Comparison of ENCODE assay signal across 1 cellular context in the genomic region with DNA sequence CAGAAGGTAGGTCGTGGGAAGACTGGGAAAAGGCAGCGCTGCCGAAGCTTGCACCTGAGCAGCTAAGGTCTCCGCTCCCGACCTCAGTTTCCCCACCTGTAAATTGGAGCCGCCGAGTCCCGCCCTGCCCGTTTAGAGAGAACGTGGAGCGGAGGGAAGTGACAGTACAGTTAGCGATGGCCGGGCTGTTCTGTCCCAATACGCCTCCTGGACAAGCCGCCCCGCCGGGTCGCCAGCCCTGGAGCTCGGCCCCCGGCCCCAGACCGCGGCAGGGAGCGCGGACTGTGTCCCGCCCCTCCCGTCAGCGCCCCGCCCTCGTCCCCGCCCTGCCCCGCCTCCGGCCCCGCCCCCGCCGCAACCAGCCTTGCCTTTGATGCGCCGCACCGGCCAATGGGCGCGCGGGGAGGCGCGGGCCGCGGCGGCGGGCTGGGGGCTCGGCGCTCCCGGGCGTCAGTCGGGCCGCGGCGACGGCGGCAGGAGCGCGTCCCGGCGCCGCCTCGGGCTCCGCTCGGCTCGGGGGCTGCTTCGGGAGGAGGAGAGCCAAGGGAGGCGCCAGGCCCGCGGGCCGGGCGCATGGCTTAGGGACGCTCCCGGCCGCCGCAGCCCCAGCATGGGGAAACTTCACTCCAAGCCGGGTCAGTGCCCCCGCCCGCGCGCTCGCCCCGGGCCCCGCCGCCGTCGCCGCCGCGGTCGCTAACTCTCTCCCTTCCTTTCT.
A peak's percentile ranks its signal among the peaks of the same experiment; 100 is the strongest.
TF ChIP-seq lines count a peak whose summit lies in the region.

A gene with protein sequence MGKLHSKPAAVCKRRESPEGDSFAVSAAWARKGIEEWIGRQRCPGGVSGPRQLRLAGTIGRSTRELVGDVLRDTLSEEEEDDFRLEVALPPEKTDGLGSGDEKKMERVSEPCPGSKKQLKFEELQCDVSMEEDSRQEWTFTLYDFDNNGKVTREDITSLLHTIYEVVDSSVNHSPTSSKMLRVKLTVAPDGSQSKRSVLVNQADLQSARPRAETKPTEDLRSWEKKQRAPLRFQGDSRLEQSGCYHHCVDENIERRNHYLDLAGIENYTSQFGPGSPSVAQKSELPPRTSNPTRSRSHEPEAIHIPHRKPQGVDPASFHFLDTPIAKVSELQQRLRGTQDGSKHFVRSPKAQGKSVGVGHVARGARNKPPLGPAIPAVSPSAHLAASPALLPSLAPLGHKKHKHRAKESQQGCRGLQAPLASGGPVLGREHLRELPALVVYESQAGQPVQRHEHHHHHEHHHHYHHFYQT (plus strand): TSS at position 453 of the 715 bp plus-strand sequence. CDS start 158 bp downstream, at position 611.

TF ChIP-seq in HepG2, 621 proteins besides CTCF, POLR2A, EP300 and RAD21 (continued from another document and continues in another):
- TF ChIP-seq, protein P1, sequence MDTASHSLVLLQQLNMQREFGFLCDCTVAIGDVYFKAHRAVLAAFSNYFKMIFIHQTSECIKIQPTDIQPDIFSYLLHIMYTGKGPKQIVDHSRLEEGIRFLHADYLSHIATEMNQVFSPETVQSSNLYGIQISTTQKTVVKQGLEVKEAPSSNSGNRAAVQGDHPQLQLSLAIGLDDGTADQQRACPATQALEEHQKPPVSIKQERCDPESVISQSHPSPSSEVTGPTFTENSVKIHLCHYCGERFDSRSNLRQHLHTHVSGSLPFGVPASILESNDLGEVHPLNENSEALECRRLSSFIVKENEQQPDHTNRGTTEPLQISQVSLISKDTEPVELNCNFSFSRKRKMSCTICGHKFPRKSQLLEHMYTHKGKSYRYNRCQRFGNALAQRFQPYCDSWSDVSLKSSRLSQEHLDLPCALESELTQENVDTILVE (CRISPR knock-in tag; IDR thresholded peaks at IDR 0.05) = peak; percentile 12; the same call in 1 of the 2 replicates
- TF ChIP-seq CBX1 (IDR thresholded peaks at IDR 0.05; ENCODE audit: low read depth) (peak; percentile 63), ZNF652 (CRISPR knock-in tag; IDR thresholded peaks at IDR 0.05; ENCODE audit: borderline replicate concordance, low read depth) (no peak), ZNF234 (CRISPR knock-in tag; conservative IDR thresholded peaks at IDR 0.05) (peak; percentile 60; the same call in 1 of the 2 replicates), PTBP1 (IDR thresholded peaks at IDR 0.05; ENCODE audit: low read depth, low read length, poor library complexity, severe bottlenecking) (no peak), TBL1XR1 (IDR thresholded peaks at IDR 0.05; ENCODE audit: borderline replicate concordance, low read length, partially characterized antibody) (no peak), ZNF772 (CRISPR knock-in tag; IDR thresholded peaks at IDR 0.05) (no peak), NKX3-1 (CRISPR knock-in tag; IDR thresholded peaks at IDR 0.05) (no peak), ZSCAN12 (CRISPR knock-in tag; IDR thresholded peaks at IDR 0.05) (0 out of 2 replicates have a peak, but pooled peaks have one; percentile 46), TBX2 (CRISPR knock-in tag; IDR thresholded peaks at IDR 0.05; ENCODE audit: borderline replicate concordance) (peak; percentile 37; the same call in 1 of the 2 replicates), SUZ12 (IDR thresholded peaks at IDR 0.05; ENCODE audit: low read depth, low read length) (no peak), FOXK1 (CRISPR knock-in tag; IDR thresholded peaks at IDR 0.05; ENCODE audit: borderline replicate concordance, low read depth) (no peak), ZFP62 (CRISPR knock-in tag; IDR thresholded peaks at IDR 0.05) (no peak), ZNF547 (CRISPR knock-in tag; IDR thresholded peaks at IDR 0.05) (no peak), NFE2L2 (IDR thresholded peaks at IDR 0.05; ENCODE audit: low read length) (no peak), RNF2 (conservative IDR thresholded peaks at IDR 0.05; ENCODE audit: low read depth) (no peak), HCFC1 (IDR thresholded peaks at IDR 0.05; ENCODE audit: low read depth, low read length) (no peak), POLR2G (IDR thresholded peaks at IDR 0.05; ENCODE audit: low read depth, low read length) (peak; percentile 89), NR1H2 (CRISPR knock-in tag; IDR thresholded peaks at IDR 0.05; ENCODE audit: borderline replicate concordance, low read depth) (no peak), TARDBP (CRISPR knock-in tag; IDR thresholded peaks at IDR 0.05) (no peak), TRIM24 (CRISPR knock-in tag; IDR thresholded peaks at IDR 0.05) (no peak), ZNF124 (CRISPR knock-in tag; IDR thresholded peaks at IDR 0.05) (peak; percentile 22; the same call in 1 of the 2 replicates), ZNF143 (CRISPR knock-in tag; IDR thresholded peaks at IDR 0.05) (no peak; the same call in 1 of the 2 replicates), YY1 (IDR thresholded peaks at IDR 0.05; ENCODE audit: insufficient read depth, insufficient replicate concordance, low read depth, low read length) (peak; percentile 18), ZNF724P (CRISPR knock-in tag; IDR thresholded peaks at IDR 0.05; ENCODE audit: borderline replicate concordance) (no peak), AGO2 (optimal IDR thresholded peaks at IDR 0.05; ENCODE audit: low read depth, low read length) (peak; percentile 97), SOX6 (IDR thresholded peaks at IDR 0.05) (no peak), SOX6 (CRISPR knock-in tag; IDR thresholded peaks at IDR 0.05) (no peak), ZNF501 (CRISPR knock-in tag; IDR thresholded peaks at IDR 0.05) (peak; percentile 55; the same call in 1 of the 2 replicates), TBP (CRISPR knock-in tag; IDR thresholded peaks at IDR 0.05) (no peak), RBM22 (optimal IDR thresholded peaks at IDR 0.05; ENCODE audit: low read length) (no peak), MAFK (conservative IDR thresholded peaks at IDR 0.05 in 1 of 2, IDR thresholded peaks at IDR 0.05 in 1 of 2; ENCODE audit: low read length in 2 of 2) (no peak), HMGA1 (CRISPR knock-in tag; conservative IDR thresholded peaks at IDR 0.05) (no peak), ZFP36L2 (CRISPR knock-in tag; IDR thresholded peaks at IDR 0.05) (no peak), ZNF253 (CRISPR knock-in tag; IDR thresholded peaks at IDR 0.05; ENCODE audit: borderline replicate concordance) (no peak), ADNP (CRISPR knock-in tag; IDR thresholded peaks at IDR 0.05) (peak; percentile 32; the same call in 1 of the 2 replicates), ZNF564 (CRISPR knock-in tag; IDR thresholded peaks at IDR 0.05) (no peak), MXD4 (CRISPR knock-in tag; IDR thresholded peaks at IDR 0.05) (no peak), MYC (CRISPR knock-in tag; IDR thresholded peaks at IDR 0.05; ENCODE audit: borderline replicate concordance) (no peak), ZNF331 (CRISPR knock-in tag; IDR thresholded peaks at IDR 0.05) (no peak; the same call in 1 of the 2 replicates)
- TF ChIP-seq, protein P2, sequence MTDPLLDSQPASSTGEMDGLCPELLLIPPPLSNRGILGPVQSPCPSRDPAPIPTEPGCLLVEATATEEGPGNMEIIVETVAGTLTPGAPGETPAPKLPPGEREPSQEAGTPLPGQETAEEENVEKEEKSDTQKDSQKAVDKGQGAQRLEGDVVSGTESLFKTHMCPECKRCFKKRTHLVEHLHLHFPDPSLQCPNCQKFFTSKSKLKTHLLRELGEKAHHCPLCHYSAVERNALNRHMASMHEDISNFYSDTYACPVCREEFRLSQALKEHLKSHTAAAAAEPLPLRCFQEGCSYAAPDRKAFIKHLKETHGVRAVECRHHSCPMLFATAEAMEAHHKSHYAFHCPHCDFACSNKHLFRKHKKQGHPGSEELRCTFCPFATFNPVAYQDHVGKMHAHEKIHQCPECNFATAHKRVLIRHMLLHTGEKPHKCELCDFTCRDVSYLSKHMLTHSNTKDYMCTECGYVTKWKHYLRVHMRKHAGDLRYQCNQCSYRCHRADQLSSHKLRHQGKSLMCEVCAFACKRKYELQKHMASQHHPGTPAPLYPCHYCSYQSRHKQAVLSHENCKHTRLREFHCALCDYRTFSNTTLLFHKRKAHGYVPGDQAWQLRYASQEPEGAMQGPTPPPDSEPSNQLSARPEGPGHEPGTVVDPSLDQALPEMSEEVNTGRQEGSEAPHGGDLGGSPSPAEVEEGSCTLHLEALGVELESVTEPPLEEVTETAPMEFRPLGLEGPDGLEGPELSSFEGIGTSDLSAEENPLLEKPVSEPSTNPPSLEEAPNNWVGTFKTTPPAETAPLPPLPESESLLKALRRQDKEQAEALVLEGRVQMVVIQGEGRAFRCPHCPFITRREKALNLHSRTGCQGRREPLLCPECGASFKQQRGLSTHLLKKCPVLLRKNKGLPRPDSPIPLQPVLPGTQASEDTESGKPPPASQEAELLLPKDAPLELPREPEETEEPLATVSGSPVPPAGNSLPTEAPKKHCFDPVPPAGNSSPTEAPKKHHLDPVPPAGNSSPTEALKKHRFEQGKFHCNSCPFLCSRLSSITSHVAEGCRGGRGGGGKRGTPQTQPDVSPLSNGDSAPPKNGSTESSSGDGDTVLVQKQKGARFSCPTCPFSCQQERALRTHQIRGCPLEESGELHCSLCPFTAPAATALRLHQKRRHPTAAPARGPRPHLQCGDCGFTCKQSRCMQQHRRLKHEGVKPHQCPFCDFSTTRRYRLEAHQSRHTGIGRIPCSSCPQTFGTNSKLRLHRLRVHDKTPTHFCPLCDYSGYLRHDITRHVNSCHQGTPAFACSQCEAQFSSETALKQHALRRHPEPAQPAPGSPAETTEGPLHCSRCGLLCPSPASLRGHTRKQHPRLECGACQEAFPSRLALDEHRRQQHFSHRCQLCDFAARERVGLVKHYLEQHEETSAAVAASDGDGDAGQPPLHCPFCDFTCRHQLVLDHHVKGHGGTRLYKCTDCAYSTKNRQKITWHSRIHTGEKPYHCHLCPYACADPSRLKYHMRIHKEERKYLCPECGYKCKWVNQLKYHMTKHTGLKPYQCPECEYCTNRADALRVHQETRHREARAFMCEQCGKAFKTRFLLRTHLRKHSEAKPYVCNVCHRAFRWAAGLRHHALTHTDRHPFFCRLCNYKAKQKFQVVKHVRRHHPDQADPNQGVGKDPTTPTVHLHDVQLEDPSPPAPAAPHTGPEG (CRISPR knock-in tag; IDR thresholded peaks at IDR 0.05) = peak; percentile 71; the same call in 1 of the 2 replicates
- TF ChIP-seq, protein P3, sequence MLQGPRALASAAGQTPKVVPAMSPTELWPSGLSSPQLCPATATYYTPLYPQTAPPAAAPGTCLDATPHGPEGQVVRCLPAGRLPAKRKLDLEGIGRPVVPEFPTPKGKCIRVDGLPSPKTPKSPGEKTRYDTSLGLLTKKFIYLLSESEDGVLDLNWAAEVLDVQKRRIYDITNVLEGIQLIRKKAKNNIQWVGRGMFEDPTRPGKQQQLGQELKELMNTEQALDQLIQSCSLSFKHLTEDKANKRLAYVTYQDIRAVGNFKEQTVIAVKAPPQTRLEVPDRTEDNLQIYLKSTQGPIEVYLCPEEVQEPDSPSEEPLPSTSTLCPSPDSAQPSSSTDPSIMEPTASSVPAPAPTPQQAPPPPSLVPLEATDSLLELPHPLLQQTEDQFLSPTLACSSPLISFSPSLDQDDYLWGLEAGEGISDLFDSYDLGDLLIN (CRISPR knock-in tag; IDR thresholded peaks at IDR 0.05; ENCODE audit: borderline replicate concordance) = no peak
- TF ChIP-seq, protein P4, sequence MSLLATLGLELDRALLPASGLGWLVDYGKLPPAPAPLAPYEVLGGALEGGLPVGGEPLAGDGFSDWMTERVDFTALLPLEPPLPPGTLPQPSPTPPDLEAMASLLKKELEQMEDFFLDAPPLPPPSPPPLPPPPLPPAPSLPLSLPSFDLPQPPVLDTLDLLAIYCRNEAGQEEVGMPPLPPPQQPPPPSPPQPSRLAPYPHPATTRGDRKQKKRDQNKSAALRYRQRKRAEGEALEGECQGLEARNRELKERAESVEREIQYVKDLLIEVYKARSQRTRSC (CRISPR knock-in tag; IDR thresholded peaks at IDR 0.05; ENCODE audit: low read depth) = no peak
- TF ChIP-seq, protein P5, sequence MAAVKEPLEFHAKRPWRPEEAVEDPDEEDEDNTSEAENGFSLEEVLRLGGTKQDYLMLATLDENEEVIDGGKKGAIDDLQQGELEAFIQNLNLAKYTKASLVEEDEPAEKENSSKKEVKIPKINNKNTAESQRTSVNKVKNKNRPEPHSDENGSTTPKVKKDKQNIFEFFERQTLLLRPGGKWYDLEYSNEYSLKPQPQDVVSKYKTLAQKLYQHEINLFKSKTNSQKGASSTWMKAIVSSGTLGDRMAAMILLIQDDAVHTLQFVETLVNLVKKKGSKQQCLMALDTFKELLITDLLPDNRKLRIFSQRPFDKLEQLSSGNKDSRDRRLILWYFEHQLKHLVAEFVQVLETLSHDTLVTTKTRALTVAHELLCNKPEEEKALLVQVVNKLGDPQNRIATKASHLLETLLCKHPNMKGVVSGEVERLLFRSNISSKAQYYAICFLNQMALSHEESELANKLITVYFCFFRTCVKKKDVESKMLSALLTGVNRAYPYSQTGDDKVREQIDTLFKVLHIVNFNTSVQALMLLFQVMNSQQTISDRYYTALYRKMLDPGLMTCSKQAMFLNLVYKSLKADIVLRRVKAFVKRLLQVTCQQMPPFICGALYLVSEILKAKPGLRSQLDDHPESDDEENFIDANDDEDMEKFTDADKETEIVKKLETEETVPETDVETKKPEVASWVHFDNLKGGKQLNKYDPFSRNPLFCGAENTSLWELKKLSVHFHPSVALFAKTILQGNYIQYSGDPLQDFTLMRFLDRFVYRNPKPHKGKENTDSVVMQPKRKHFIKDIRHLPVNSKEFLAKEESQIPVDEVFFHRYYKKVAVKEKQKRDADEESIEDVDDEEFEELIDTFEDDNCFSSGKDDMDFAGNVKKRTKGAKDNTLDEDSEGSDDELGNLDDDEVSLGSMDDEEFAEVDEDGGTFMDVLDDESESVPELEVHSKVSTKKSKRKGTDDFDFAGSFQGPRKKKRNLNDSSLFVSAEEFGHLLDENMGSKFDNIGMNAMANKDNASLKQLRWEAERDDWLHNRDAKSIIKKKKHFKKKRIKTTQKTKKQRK (IDR thresholded peaks at IDR 0.05; ENCODE audit: low read length) = no peak
- TF ChIP-seq, protein P6, sequence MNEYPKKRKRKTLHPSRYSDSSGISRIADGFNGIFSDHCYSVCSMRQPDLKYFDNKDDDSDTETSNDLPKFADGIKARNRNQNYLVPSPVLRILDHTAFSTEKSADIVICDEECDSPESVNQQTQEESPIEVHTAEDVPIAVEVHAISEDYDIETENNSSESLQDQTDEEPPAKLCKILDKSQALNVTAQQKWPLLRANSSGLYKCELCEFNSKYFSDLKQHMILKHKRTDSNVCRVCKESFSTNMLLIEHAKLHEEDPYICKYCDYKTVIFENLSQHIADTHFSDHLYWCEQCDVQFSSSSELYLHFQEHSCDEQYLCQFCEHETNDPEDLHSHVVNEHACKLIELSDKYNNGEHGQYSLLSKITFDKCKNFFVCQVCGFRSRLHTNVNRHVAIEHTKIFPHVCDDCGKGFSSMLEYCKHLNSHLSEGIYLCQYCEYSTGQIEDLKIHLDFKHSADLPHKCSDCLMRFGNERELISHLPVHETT (CRISPR knock-in tag; conservative IDR thresholded peaks at IDR 0.05) = peak; percentile 16; the same call in 1 of the 2 replicates
- TF ChIP-seq, protein P7, sequence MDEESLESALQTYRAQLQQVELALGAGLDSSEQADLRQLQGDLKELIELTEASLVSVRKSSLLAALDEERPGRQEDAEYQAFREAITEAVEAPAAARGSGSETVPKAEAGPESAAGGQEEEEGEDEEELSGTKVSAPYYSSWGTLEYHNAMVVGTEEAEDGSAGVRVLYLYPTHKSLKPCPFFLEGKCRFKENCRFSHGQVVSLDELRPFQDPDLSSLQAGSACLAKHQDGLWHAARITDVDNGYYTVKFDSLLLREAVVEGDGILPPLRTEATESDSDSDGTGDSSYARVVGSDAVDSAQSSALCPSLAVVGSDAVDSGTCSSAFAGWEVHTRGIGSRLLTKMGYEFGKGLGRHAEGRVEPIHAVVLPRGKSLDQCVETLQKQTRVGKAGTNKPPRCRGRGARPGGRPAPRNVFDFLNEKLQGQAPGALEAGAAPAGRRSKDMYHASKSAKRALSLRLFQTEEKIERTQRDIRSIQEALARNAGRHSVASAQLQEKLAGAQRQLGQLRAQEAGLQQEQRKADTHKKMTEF (CRISPR knock-in tag; IDR thresholded peaks at IDR 0.05) = no peak
